ENCODE assay signal across 8 cellular contexts in the genomic region with DNA sequence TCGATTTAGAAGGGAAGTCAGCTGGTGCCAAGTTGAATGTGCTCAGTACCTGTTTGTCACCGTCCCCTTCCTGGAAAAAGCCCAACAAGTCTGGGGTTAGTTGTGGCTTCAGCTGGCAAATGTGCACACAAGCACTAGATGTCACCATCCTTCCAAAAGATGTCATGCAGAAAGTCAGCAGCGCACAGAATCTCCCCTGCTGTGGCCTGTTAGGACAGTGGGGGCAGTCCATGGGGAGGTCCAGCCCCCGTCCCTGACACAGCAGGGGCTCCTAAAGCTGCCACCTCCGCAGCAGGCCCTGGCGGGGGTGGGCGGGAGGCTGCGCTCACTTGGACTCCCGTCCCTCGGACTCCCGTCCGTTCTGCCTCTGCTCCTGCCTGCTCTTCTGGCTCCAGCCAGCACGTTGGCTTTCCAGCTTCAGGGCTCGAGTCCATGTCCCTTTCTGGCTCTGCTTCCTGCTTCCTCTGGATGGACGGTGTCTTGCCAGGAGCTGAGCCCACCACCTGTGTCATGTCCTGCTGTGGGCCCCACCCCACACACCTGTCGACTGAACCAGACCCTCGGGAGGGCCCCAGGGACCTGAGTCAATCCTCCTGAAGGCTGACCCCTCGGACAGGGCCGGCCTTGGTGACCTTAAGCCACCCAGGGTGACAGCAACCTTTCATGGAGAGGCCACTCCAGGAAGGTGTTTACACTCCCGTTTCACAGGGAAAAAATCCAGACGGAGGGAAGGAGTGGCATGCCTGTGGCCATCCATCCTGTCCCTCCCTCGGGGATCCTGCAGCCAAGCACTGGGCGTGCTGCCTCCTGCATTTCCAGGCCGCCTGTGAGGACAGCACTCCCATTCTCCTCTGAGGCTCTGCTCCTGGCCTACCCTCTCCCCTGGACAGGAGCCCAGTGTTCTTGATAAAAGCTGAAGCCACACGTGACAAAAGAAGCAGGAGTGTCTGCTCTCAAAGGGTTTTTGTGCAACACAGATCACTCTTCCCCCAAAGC. TPM values are rescaled to one million over a fixed set of nuclear protein-coding genes. Genes with fewer than 3 reads are reported as not detected.
DNase-seq lines count a peak whose midpoint lies in the region; FAIRE-seq and TF ChIP-seq lines count a peak whose summit lies in the region.
"Had no signal": no experiment of that assay in that cellular context is flagged by ENCODE, and none has a peak within 500 bp of the region (broad histone marks: within the 10 kb centered on the region; RNA-seq: fewer than 3 reads in every experiment).

No MANE protein-coding gene starts in this region.

- H3K79me2 ChIP-seq in fibroblast of lung (ENCODE audit: control insufficient read depth, insufficient read depth, low read length), result no peaks in the 10 kb centered on the region

- no peaks in the 10 kb centered on the region for H3K9me3 Mint-ChIP-seq in nephron
- H3K9me3 Mint-ChIP-seq: activated naive CD4-positive, alpha-beta T cell treated with anti-CD3 and anti-CD28 coated beads, Interleukin-2, amount 50 U/mL, for 24 hours had no signal

- TF ChIP-seq CTCF in fibroblast of lung (conservative IDR thresholded peaks at IDR 0.05 in 1 of 2, IDR thresholded peaks at IDR 0.05 in 1 of 2; ENCODE audit: low read depth in 1 of 2, low read length in 2 of 2), result peak; percentile 52 to 67
- TF ChIP-seq CTCF in nephron (IDR thresholded peaks at IDR 0.05; ENCODE audit: unreplicated experiment in 3 of 3), result peak; percentile 46 to 74 (median 63)
- TF ChIP-seq CTCF in thyroid gland (IDR thresholded peaks at IDR 0.05), result peak in 5 of 6 experiments; percentile 21 to 80 (median 55)

- H3K9me3 ChIP-seq in fibroblast of lung (ENCODE audit: control insufficient read depth, insufficient read depth, low read depth, low read length) (no peaks in the 10 kb centered on the region), thyroid gland (no peaks in the 10 kb centered on the region)

- intact Hi-C loops in thyroid gland (cut with DNase I), result loop anchor here (5.0 to 10.0 kb wide), 2 partner anchors 83 to 160 kb away; no protein-coding TSS in a partner anchor

- H3K4me2 ChIP-seq in fibroblast of lung (ENCODE audit: extremely low read depth, insufficient read depth, low read length), result peak overlapping the region; percentile 78

- 13 to 18% methylated on average over 12 to 14 of the region's 25 CpGs for WGBS in thyroid gland, 2 donors

- no peak for DNase-seq in GM12892 (ENCODE audit: insufficient read length)
- DNase-seq in NCI-H2081 treated with DMSO at 0.1 percent for 48 hours (lab: John Stamatoyannopoulos, UW), result peak; percentile 28
- peak; percentile 72 for DNase-seq in activated CD8-positive, alpha-beta memory T cell treated with anti-CD3 and anti-CD28 coated beads for 24 hours
- DNase-seq in fibroblast of lung (ENCODE audit: low read depth in 2 of 2), result peak; percentile 58 to 81
- peak; percentile 93 to 94 for DNase-seq in thyroid gland
- no peak for DNase-seq in NCI-H187 treated with DMSO at 0.1 percent for 48 hours (lab: John Stamatoyannopoulos, UW)

- no peaks in the 10 kb centered on the region for H3K36me3 Mint-ChIP-seq in nephron (ENCODE audit: low read depth)
- H3K36me3 Mint-ChIP-seq: activated naive CD4-positive, alpha-beta T cell treated with anti-CD3 and anti-CD28 coated beads, Interleukin-2, amount 50 U/mL, for 24 hours had no signal

- H3K4me3 ChIP-seq in fibroblast of lung (replicated peaks in 1 of 4; ENCODE audit: control extremely low read depth in 1 of 4, insufficient read depth in 1 of 4, low read depth in 3 of 4, low read length in 4 of 4), result peak overlapping the region in 1 of 4 experiments; percentile 37
- H3K4me3 ChIP-seq in thyroid gland (replicated peaks in 1 of 3), result no peak overlapping the region

- H3K4me1 ChIP-seq in fibroblast of lung (ENCODE audit: control insufficient read depth, extremely low read depth, insufficient read depth, low read length) (peaks cover 2% of the 10 kb centered on the region), thyroid gland (peaks cover 25 to 27% of the 10 kb centered on the region in 2 donors)

- TF ChIP-seq POLR2A in GM12892 (IDR thresholded peaks at IDR 0.05; ENCODE audit: low read depth, low read length), result no peak
- TF ChIP-seq POLR2A in thyroid gland (IDR thresholded peaks at IDR 0.05), result peak; percentile 45 to 63

- FAIRE-seq in GM12892 (lab: Jason Lieb, UNC), result peak; percentile 44

- H3K27me3 Mint-ChIP-seq in nephron (ENCODE audit: low read depth), result no peaks in the 10 kb centered on the region
- H3K27me3 Mint-ChIP-seq: activated naive CD4-positive, alpha-beta T cell treated with anti-CD3 and anti-CD28 coated beads, Interleukin-2, amount 50 U/mL, for 24 hours had no signal

- H3K4me1 Mint-ChIP-seq in nephron, result peaks cover 19% of the 10 kb centered on the region

- H3K36me3 ChIP-seq in fibroblast of lung (ENCODE audit: control insufficient read depth, insufficient read depth, low read length) (no peaks in the 10 kb centered on the region), thyroid gland (no peaks in the 10 kb centered on the region)

- H3K4me3 Mint-ChIP-seq in nephron, result peak overlapping the region in 1 of 3 experiments; percentile 6
- H3K4me3 Mint-ChIP-seq: activated naive CD4-positive, alpha-beta T cell treated with anti-CD3 and anti-CD28 coated beads, Interleukin-2, amount 50 U/mL, for 24 hours had no signal

- peak overlapping the region in 1 of 3 experiments; percentile 39 for H3K27ac Mint-ChIP-seq in nephron
- H3K27ac Mint-ChIP-seq: activated naive CD4-positive, alpha-beta T cell treated with anti-CD3 and anti-CD28 coated beads, Interleukin-2, amount 50 U/mL, for 24 hours had no signal

- H3K27me3 ChIP-seq in fibroblast of lung (ENCODE audit: control insufficient read depth, insufficient read depth, low read length), result no peaks in the 10 kb centered on the region
- no peaks in the 10 kb centered on the region for H3K27me3 ChIP-seq in thyroid gland

- no peaks in the 10 kb centered on the region for H4K20me1 ChIP-seq in fibroblast of lung (ENCODE audit: control insufficient read depth, extremely low read depth, insufficient read depth, low read length)

- H3K9ac ChIP-seq in fibroblast of lung (ENCODE audit: insufficient read depth, low read length), result peak overlapping the region; percentile 62

- H2AFZ ChIP-seq in fibroblast of lung (ENCODE audit: low read length), result peak overlapping the region; percentile 74

- H3K27ac ChIP-seq in fibroblast of lung (ENCODE audit: insufficient read depth, low read length) (no peak overlapping the region), thyroid gland (peak overlapping the region; percentile 87 to 97 (median 89))

RNA-seq across cellular contexts. Expression of gene RAB17, which starts 8.5 kb away (rescaled TPM):
- polyA plus RNA-seq in GM12892 (2012; ENCODE audit: missing spikeins), result 2.4 TPM
- total RNA-seq in fibroblast of lung, result 0.17 and 0.26 TPM in 2 replicates
- polyA plus RNA-seq in fibroblast of lung, result 0.09 and 0.22 TPM in 2 replicates
- 0.28 and 0.44 TPM in 2 replicates for polyA plus RNA-seq in fibroblast of lung (2012)
- 0.78 and 1.1 TPM in 2 replicates for polyA minus RNA-seq in fibroblast of lung (ENCODE audit: low replicate concordance)
- 10 to 100 TPM; 37.6 to 88.1 (median 70.1) TPM for total RNA-seq in thyroid gland

RNA-seq across cellular contexts. Expression of gene PRLH, which starts 15.7 kb away (rescaled TPM):
- polyA plus RNA-seq in GM12892 (2012; ENCODE audit: missing spikeins), result not detected
- total RNA-seq in fibroblast of lung (not detected in 2 replicates), thyroid gland (not detected)
- not detected in 2 replicates for polyA plus RNA-seq in fibroblast of lung
- not detected in 2 replicates for polyA plus RNA-seq in fibroblast of lung (2012)
- polyA minus RNA-seq in fibroblast of lung (ENCODE audit: low replicate concordance), result not detected in 2 replicates

RNA-seq across cellular contexts. Expression of gene LRRFIP1, which starts 45.3 kb away (rescaled TPM):
- polyA plus RNA-seq in GM12892 (2012; ENCODE audit: missing spikeins), result 80.1 TPM
- 37.0 and 58.1 TPM in 2 replicates for total RNA-seq in fibroblast of lung
- polyA plus RNA-seq in fibroblast of lung, result 85.9 and 113 TPM in 2 replicates
- 74.2 and 102 TPM in 2 replicates for polyA plus RNA-seq in fibroblast of lung (2012)
- 9.6 and 10.0 TPM in 2 replicates for polyA minus RNA-seq in fibroblast of lung (ENCODE audit: low replicate concordance)
- total RNA-seq in thyroid gland, result 100 to 1,000 TPM in 2 of 4 donors, 10 to 100 TPM in 2; 76.1 to 113 (median 96.6) TPM

Comparison
In these comparisons a context has a peak if more than half of its experiments do, and no peak if none do; other contexts are left out.
1. DNase-seq: peak in NCI-H2081 treated with DMSO at 0.1 percent for 48 hours (single experiment), activated CD8-positive, alpha-beta memory T cell treated with anti-CD3 and anti-CD28 coated beads for 24 hours (single experiment), fibroblast of lung (2 of 2) and thyroid gland (2 of 2); none in GM12892 (single experiment) and NCI-H187 treated with DMSO at 0.1 percent for 48 hours (single experiment).
2. RNA of gene RAB17, which starts 8.5 kb away (total RNA-seq): 37.6 to 88.1 TPM in thyroid gland; 0.17 to 0.26 TPM in fibroblast of lung; every median in the first group is over 10 times any median in the second.
3. Peak in every context shown above with its lines, with median percentiles within 50 percentile points of each other: CTCF ChIP-seq.